In genomic region chrX:39774804-39775112, GRCh38 we compare ENCODE assay signal across 21 cellular contexts.
DNase-seq lines count a peak whose midpoint lies in the region; ATAC-seq, FAIRE-seq and TF ChIP-seq lines count a peak whose summit lies in the region.
"Had no signal": no experiment of that assay in that cellular context is flagged by ENCODE, and none has a peak within 500 bp of the region (broad histone marks: within the 10 kb centered on the region; RNA-seq: fewer than 3 reads in every experiment).

No MANE protein-coding gene starts in this region.

- FAIRE-seq in HepG2 (lab: Jason Lieb, UNC), result no peak
- FAIRE-seq: bronchial epithelial cell had no signal

- no peak for TF ChIP-seq RAD21 in HepG2 (CRISPR knock-in tag; IDR thresholded peaks at IDR 0.05)

- H3K27me3 Mint-ChIP-seq in stimulated activated naive CD8-positive, alpha-beta T cell treated with anti-CD3 and anti-CD28 coated beads, Interleukin-15, amount 100 ng/mL, for 72 hours, result no peaks in the 10 kb centered on the region

- POLR2A ChIA-PET in HepG2 (lab: Yijun Ruan, JAX) (interaction anchor here (1.2 kb wide), 1 partner anchor 42 kb away, joined by 3 read pairs; no protein-coding TSS in a partner anchor), OCI-LY7 (lab: Charles Lee) (no interaction called here)

- ATAC-seq in HepG2 (no peak), right lobe of liver (no peak), body of pancreas (no peak), aorta (ENCODE audit: low FRiP score) (no peak), gastrocnemius medialis (no peak)
- ATAC-seq in stimulated activated naive CD8-positive, alpha-beta T cell treated with anti-CD3 and anti-CD28 coated beads, Interleukin-15, amount 100 ng/mL, for 72 hours, result no peak
- ATAC-seq: sciatic nerve; stimulated activated naive B cell treated with anti-CD40 and anti-IgM and Interleukin-4, amounts not matched to agents 10 μg/mL and 1 μg/mL and 100 μg/mL, for 72 hours had no signal

- in situ Hi-C loops in HepG2 (cut with HindIII; ENCODE audit: extremely low pct_ligation_motif_present, low pct_unique_long_range_greater_than_20kb) (no loop called here), gastrocnemius medialis (cut with MboI; ENCODE audit: low sequenced_read_pairs in 4 of 4) (no loop called here)

- DNase-seq in HepG2 (ENCODE audit: low spot score) (no peak), right lobe of liver (no peak), OCI-LY7 (ENCODE audit: low spot score) (no peak), body of pancreas (no peak), aorta (no peak), GM19238 (ENCODE audit: insufficient read length, low spot score) (no peak), gastrocnemius medialis (no peak)
- no peak for DNase-seq in stimulated activated naive CD8-positive, alpha-beta T cell treated with anti-CD3 and anti-CD28 coated beads, Interleukin-15, amount 100 ng/mL, for 72 hours
- DNase-seq: erythroblast; foreskin melanocyte; H7; naive B cell; NCI-H1436; NCI-H2171; NCI-H69; ovary; Right ventricle myocardium superior; stimulated activated naive B cell treated with anti-CD40 and anti-IgM and Interleukin-4, amounts not matched to agents 10 μg/mL and 1 μg/mL and 100 μg/mL, for 72 hours; trophoblast cell had no signal

- CTCF ChIA-PET in HepG2 (lab: Yijun Ruan, JAX; ENCODE audit: low intra/inter-chr PET ratio, low total read pairs), result no interaction called here
- CTCF ChIA-PET in OCI-LY7 (lab: Charles Lee; ENCODE audit: unreplicated experiment), result no interaction called here

- no peak for TF ChIP-seq EP300 in HepG2 (IDR thresholded peaks at IDR 0.05; ENCODE audit: low read depth in 2 of 2, low read length in 2 of 2)
- TF ChIP-seq EP300 in HepG2 (CRISPR knock-in tag; IDR thresholded peaks at IDR 0.05; ENCODE audit: borderline replicate concordance), result no peak

- peaks cover 0 to 8% of the 10 kb centered on the region in 2 donors for H3K9me3 Mint-ChIP-seq in stimulated activated naive CD8-positive, alpha-beta T cell treated with anti-CD3 and anti-CD28 coated beads, Interleukin-15, amount 100 ng/mL, for 72 hours

- H3K4me3 ChIP-seq in HepG2 (replicated peaks in 1 of 3; ENCODE audit: insufficient read depth in 1 of 3, low read depth in 2 of 3, low read length in 3 of 3) (no peak overlapping the region), right lobe of liver (no peak overlapping the region), OCI-LY7 (ENCODE audit: low read depth, low read length, poor library complexity, severe bottlenecking) (no peak overlapping the region), body of pancreas (no peak overlapping the region), aorta (ENCODE audit: low read length in 2 of 2) (no peak overlapping the region), gastrocnemius medialis (no peak overlapping the region)
- H3K4me3 ChIP-seq: ovary had no signal

- intact Hi-C loops in HepG2 (cut with micrococcal nuclease; ENCODE audit: unreplicated experiment), result loop anchor here (5.0 kb wide), 1 partner anchor 42 kb away; no protein-coding TSS in a partner anchor
- intact Hi-C loops in right lobe of liver (cut with DNase I), result no loop called here
- intact Hi-C loops in OCI-LY7 (cut with micrococcal nuclease; ENCODE audit: unreplicated experiment), result no loop called here
- intact Hi-C loops in body of pancreas (cut with DNase I), result no loop called here
- intact Hi-C loops in aorta (cut with DNase I), result loop anchor here in 1 of 2 donors (5.0 kb wide), 1 partner anchor 38 kb away; no protein-coding TSS in a partner anchor
- intact Hi-C loops in gastrocnemius medialis (cut with DNase I; ENCODE audit: low total_unique reads), result no loop called here

- BruUV-seq in HepG2 (replicated peaks; lab: Mats Ljungman, UMichigan) (no TSS peak), OCI-LY7 (replicated peaks; lab: Mats Ljungman, UMichigan) (no TSS peak)

- no peak overlapping the region for H3K27ac ChIP-seq in HepG2 (ENCODE audit: extremely low read length, insufficient read depth, low read length)
- H3K27ac ChIP-seq in right lobe of liver, result no peak overlapping the region
- no peak overlapping the region for H3K27ac ChIP-seq in OCI-LY7 (ENCODE audit: low read depth, low read length, poor library complexity, severe bottlenecking)
- H3K27ac ChIP-seq in body of pancreas, result peak overlapping the region; percentile 7 to 91 (median 82)
- no peak overlapping the region for H3K27ac ChIP-seq in aorta (ENCODE audit: low read depth in 1 of 2, low read length in 2 of 2)
- no peak overlapping the region for H3K27ac ChIP-seq in gastrocnemius medialis
- H3K27ac ChIP-seq: ovary had no signal

- TF ChIP-seq CTCF in HepG2 (CRISPR knock-in tag; IDR thresholded peaks at IDR 0.05) (no peak), right lobe of liver (IDR thresholded peaks at IDR 0.05) (no peak), OCI-LY7 (conservative IDR thresholded peaks at IDR 0.05; ENCODE audit: low read length) (no peak), body of pancreas (IDR thresholded peaks at IDR 0.05) (no peak), gastrocnemius medialis (IDR thresholded peaks at IDR 0.05 in 4 of 5, conservative IDR thresholded peaks at IDR 0.05 in 1 of 5) (no peak)

- H4K20me1 ChIP-seq in HepG2 (ENCODE audit: insufficient read depth, low read length) (no peaks in the 10 kb centered on the region), OCI-LY7 (ENCODE audit: insufficient read depth, low read length) (no peaks in the 10 kb centered on the region)

- 16% methylated on average over 1 of the region's 1 CpG for WGBS in HepG2 (ENCODE audit: low lambda C conversion rate)
- 87% methylated on average over 1 of the region's 1 CpG for WGBS in right lobe of liver (ENCODE audit: insufficient coverage, low coverage, low lambda C conversion rate, missing lambda C conversion rate)
- 13 to 25% methylated on average over 1 of the region's 1 CpG for WGBS in body of pancreas, 2 donors
- 77 to 80% methylated on average over 1 of the region's 1 CpG for WGBS in aorta, 2 donors

- H3K9me3 ChIP-seq in HepG2 (ENCODE audit: low read length) (no peaks in the 10 kb centered on the region), right lobe of liver (no peaks in the 10 kb centered on the region), OCI-LY7 (ENCODE audit: low read length) (no peaks in the 10 kb centered on the region), body of pancreas (no peaks in the 10 kb centered on the region), aorta (ENCODE audit: control insufficient read depth, low read length) (no peaks in the 10 kb centered on the region), gastrocnemius medialis (no peaks in the 10 kb centered on the region)
- H3K9me3 ChIP-seq: ovary had no signal

- H3K4me2 ChIP-seq in HepG2 (ENCODE audit: low read depth, low read length) (0 out of 2 replicates have a peak overlapping the region, but pooled peaks have one; percentile 23), OCI-LY7 (ENCODE audit: low read length) (peak overlapping the region; percentile 19; the same call in 1 of the 2 replicates)

- H3K4me1 Mint-ChIP-seq in stimulated activated naive CD8-positive, alpha-beta T cell treated with anti-CD3 and anti-CD28 coated beads, Interleukin-15, amount 100 ng/mL, for 72 hours, result peaks cover 62% of the 10 kb centered on the region

- TF ChIP-seq POLR2A in HepG2 (IDR thresholded peaks at IDR 0.05; ENCODE audit: insufficient read depth in 1 of 2, low read depth in 2 of 2, low read length in 2 of 2) (no peak), right lobe of liver (IDR thresholded peaks at IDR 0.05) (no peak), body of pancreas (IDR thresholded peaks at IDR 0.05) (no peak), gastrocnemius medialis (IDR thresholded peaks at IDR 0.05) (no peak)

- H3K27ac Mint-ChIP-seq in stimulated activated naive CD8-positive, alpha-beta T cell treated with anti-CD3 and anti-CD28 coated beads, Interleukin-15, amount 100 ng/mL, for 72 hours, result peak overlapping the region in 1 of 2 donors; percentile 97
- H3K27ac Mint-ChIP-seq: naive B cell; stimulated activated naive B cell treated with anti-CD40 and anti-IgM and Interleukin-4, amounts not matched to agents 10 μg/mL and 1 μg/mL and 100 μg/mL, for 72 hours had no signal

- H3K4me3 Mint-ChIP-seq in stimulated activated naive CD8-positive, alpha-beta T cell treated with anti-CD3 and anti-CD28 coated beads, Interleukin-15, amount 100 ng/mL, for 72 hours, result peak overlapping the region; percentile 60 to 65
- H3K4me3 Mint-ChIP-seq: naive B cell; stimulated activated naive B cell treated with anti-CD40 and anti-IgM and Interleukin-4, amounts not matched to agents 10 μg/mL and 1 μg/mL and 100 μg/mL, for 72 hours had no signal

- H2AFZ ChIP-seq in HepG2 (ENCODE audit: low read length) (no peak overlapping the region), OCI-LY7 (ENCODE audit: low read length) (no peak overlapping the region)

- H3K4me1 ChIP-seq in HepG2 (ENCODE audit: insufficient read depth, low read length), result peaks cover 38% of the 10 kb centered on the region
- peaks cover 0 to 4% (median 0%) of the 10 kb centered on the region in 4 donors for H3K4me1 ChIP-seq in right lobe of liver
- H3K4me1 ChIP-seq in OCI-LY7 (ENCODE audit: insufficient read depth, low read length, poor library complexity, severe bottlenecking), result peaks cover 33% of the 10 kb centered on the region
- peaks cover 35% of the 10 kb centered on the region for H3K4me1 ChIP-seq in body of pancreas
- no peaks in the 10 kb centered on the region for H3K4me1 ChIP-seq in aorta (ENCODE audit: control insufficient read depth in 1 of 2, insufficient read depth in 2 of 2, low read length in 2 of 2)
- H3K4me1 ChIP-seq in gastrocnemius medialis, result peaks cover 0 to 7% of the 10 kb centered on the region in 2 donors

- no peaks in the 10 kb centered on the region for H3K79me2 ChIP-seq in HepG2 (ENCODE audit: insufficient read depth, low read length)
- H3K79me2 ChIP-seq in OCI-LY7 (ENCODE audit: insufficient read depth, low read depth, low read length), result no peaks in the 10 kb centered on the region

- H3K9me2 ChIP-seq in OCI-LY7 (ENCODE audit: insufficient read depth, low read length), result no peaks in the 10 kb centered on the region

- H3K9ac ChIP-seq in HepG2 (ENCODE audit: insufficient read depth, low read depth, low read length), result no peak overlapping the region

- H3K27me3 ChIP-seq in HepG2 (ENCODE audit: control insufficient read depth in 1 of 2, insufficient read depth in 2 of 2, low read length in 2 of 2) (peaks cover 0 to 5% of the 10 kb centered on the region in 2 experiments; a peak in 1 of 5 replicates), right lobe of liver (no peaks in the 10 kb centered on the region), body of pancreas (no peaks in the 10 kb centered on the region), aorta (ENCODE audit: control insufficient read depth in 1 of 2, insufficient read depth in 2 of 2, low read length in 1 of 2) (no peaks in the 10 kb centered on the region), gastrocnemius medialis (no peaks in the 10 kb centered on the region)
- H3K27me3 ChIP-seq: ovary had no signal

- H3K36me3 ChIP-seq in HepG2 (replicated peaks in 1 of 2; ENCODE audit: control insufficient read depth in 1 of 2, insufficient read depth in 2 of 2, low read length in 2 of 2), result no peaks in the 10 kb centered on the region
- H3K36me3 ChIP-seq in right lobe of liver, result no peaks in the 10 kb centered on the region
- H3K36me3 ChIP-seq in OCI-LY7 (ENCODE audit: insufficient read depth, low read length), result no peaks in the 10 kb centered on the region
- no peaks in the 10 kb centered on the region for H3K36me3 ChIP-seq in body of pancreas (replicated peaks in 1 of 2; ENCODE audit: insufficient read depth in 1 of 2, low read depth in 2 of 2)
- no peaks in the 10 kb centered on the region for H3K36me3 ChIP-seq in aorta (ENCODE audit: control insufficient read depth in 1 of 2, insufficient read depth in 2 of 2, low read length in 1 of 2)
- H3K36me3 ChIP-seq in gastrocnemius medialis, result no peaks in the 10 kb centered on the region
- H3K36me3 ChIP-seq: ovary had no signal

Comparison
In these comparisons a context has a peak if more than half of its experiments do, and no peak if none do; other contexts are left out.
1. H3K27ac ChIP-seq: peak in body of pancreas (4 of 4); none in HepG2 (single experiment), right lobe of liver (0 of 3), OCI-LY7 (single experiment), aorta (0 of 2) and gastrocnemius medialis (0 of 4).